21 cellular contexts compared by ENCODE assay signal in genomic region chr1:46004491-46004890, GRCh38.
DNase-seq lines count a peak whose midpoint lies in the region; ATAC-seq, FAIRE-seq and TF ChIP-seq lines count a peak whose summit lies in the region.
"Had no signal": no experiment of that assay in that cellular context is flagged by ENCODE, and none has a peak within 500 bp of the region (broad histone marks: within the 10 kb centered on the region; RNA-seq: fewer than 3 reads in every experiment).

No MANE protein-coding gene starts in this region.

- no peak for FAIRE-seq in HepG2 (lab: Jason Lieb, UNC)
- FAIRE-seq: G401.6, GM12891, GM19239 had no signal

- BruUV-seq in HepG2 (replicated peaks; lab: Mats Ljungman, UMichigan): no TSS peak

- TF ChIP-seq RAD21 in HepG2 (CRISPR knock-in tag; IDR thresholded peaks at IDR 0.05): no peak

- H3K9me3 Mint-ChIP-seq in endothelial cell (ENCODE audit: unreplicated experiment) (no peaks in the 10 kb centered on the region), progenitor cell of endocrine pancreas (ENCODE audit: low read depth) (no peaks in the 10 kb centered on the region)
- H3K9me3 Mint-ChIP-seq: CD4-positive, alpha-beta T cell; CD8-positive, alpha-beta T cell had no signal

- no peaks in the 10 kb centered on the region for H3K9me3 ChIP-seq in HepG2 (ENCODE audit: low read length)
- H3K9me3 ChIP-seq in right lobe of liver: no peaks in the 10 kb centered on the region
- H3K9me3 ChIP-seq in SK-N-MC (ENCODE audit: low read depth, low read length): no peaks in the 10 kb centered on the region
- H3K9me3 ChIP-seq: BE2C, BLaER1, Caco-2 had no signal

- 100% methylated on average over 1 of the region's 1 CpG for WGBS in HepG2 (ENCODE audit: low lambda C conversion rate)
- WGBS in right lobe of liver (ENCODE audit: insufficient coverage, low coverage, low lambda C conversion rate, missing lambda C conversion rate): 94% methylated on average over 1 of the region's 1 CpG

- peaks cover 15% of the 10 kb centered on the region for H3K36me3 Mint-ChIP-seq in endothelial cell (ENCODE audit: low read depth, unreplicated experiment)
- peaks cover 20% of the 10 kb centered on the region for H3K36me3 Mint-ChIP-seq in progenitor cell of endocrine pancreas (ENCODE audit: insufficient read depth)

- POLR2A ChIA-PET in HepG2 (lab: Yijun Ruan, JAX): no interaction called here

- no peak for TF ChIP-seq CTCF in HepG2 (CRISPR knock-in tag; IDR thresholded peaks at IDR 0.05)
- no peak for TF ChIP-seq CTCF in right lobe of liver (IDR thresholded peaks at IDR 0.05)
- TF ChIP-seq CTCF in endothelial cell (IDR thresholded peaks at IDR 0.05; ENCODE audit: unreplicated experiment): no peak
- no peak for TF ChIP-seq CTCF in progenitor cell of endocrine pancreas (IDR thresholded peaks at IDR 0.05; ENCODE audit: unreplicated experiment)

- intact Hi-C loops in HepG2 (cut with micrococcal nuclease; ENCODE audit: unreplicated experiment): no loop called here
- intact Hi-C loops in right lobe of liver (cut with DNase I): no loop called here

- H3K4me2 ChIP-seq in HepG2 (ENCODE audit: low read depth, low read length): no peak overlapping the region
- H3K4me2 ChIP-seq: BLaER1 had no signal

- H3K4me1 ChIP-seq in HepG2 (ENCODE audit: insufficient read depth, low read length) (peaks cover 23% of the 10 kb centered on the region), right lobe of liver (peaks cover 0 to 28% (median 3%) of the 10 kb centered on the region in 4 donors)
- H3K4me1 ChIP-seq: BE2C, BLaER1, Caco-2 had no signal

- no peaks in the 10 kb centered on the region for H3K79me2 ChIP-seq in HepG2 (ENCODE audit: insufficient read depth, low read length)

- H3K27ac Mint-ChIP-seq in endothelial cell (ENCODE audit: unreplicated experiment) (peak overlapping the region; percentile 25), progenitor cell of endocrine pancreas (peak overlapping the region; percentile 4)
- H3K27ac Mint-ChIP-seq: CD4-positive, alpha-beta T cell; CD8-positive, alpha-beta T cell had no signal

- H3K4me3 Mint-ChIP-seq in endothelial cell (ENCODE audit: unreplicated experiment) (no peak overlapping the region), progenitor cell of endocrine pancreas (ENCODE audit: low read depth) (no peak overlapping the region)
- H3K4me3 Mint-ChIP-seq: CD4-positive, alpha-beta T cell; CD8-positive, alpha-beta T cell had no signal

- H3K27me3 Mint-ChIP-seq in endothelial cell (ENCODE audit: unreplicated experiment) (no peaks in the 10 kb centered on the region), progenitor cell of endocrine pancreas (no peaks in the 10 kb centered on the region)
- H3K27me3 Mint-ChIP-seq: CD4-positive, alpha-beta T cell had no signal

- in situ Hi-C loops in HepG2 (cut with HindIII; ENCODE audit: extremely low pct_ligation_motif_present, low pct_unique_long_range_greater_than_20kb): no loop called here

- H3K4me3 ChIP-seq in HepG2 (replicated peaks in 1 of 3; ENCODE audit: insufficient read depth in 1 of 3, low read depth in 2 of 3, low read length in 3 of 3) (no peak overlapping the region), right lobe of liver (no peak overlapping the region), SK-N-MC (no peak overlapping the region)
- H3K4me3 ChIP-seq: BLaER1 had no signal

- H3K27me3 ChIP-seq in HepG2 (ENCODE audit: control insufficient read depth in 1 of 2, insufficient read depth in 2 of 2, low read length in 2 of 2) (no peaks in the 10 kb centered on the region), right lobe of liver (no peaks in the 10 kb centered on the region)
- H3K27me3 ChIP-seq: BE2C, BLaER1 had no signal

- H4K20me1 ChIP-seq in HepG2 (ENCODE audit: insufficient read depth, low read length): no peaks in the 10 kb centered on the region
- H4K20me1 ChIP-seq: BLaER1 had no signal

- H3K9ac ChIP-seq in HepG2 (ENCODE audit: insufficient read depth, low read depth, low read length): no peak overlapping the region
- no peak overlapping the region for H3K9ac ChIP-seq in SK-N-MC (ENCODE audit: insufficient read length)
- H3K9ac ChIP-seq: BLaER1 had no signal

- peaks cover 26 to 68% of the 10 kb centered on the region in 2 experiments for H3K36me3 ChIP-seq in HepG2 (replicated peaks in 1 of 2; ENCODE audit: control insufficient read depth in 1 of 2, insufficient read depth in 2 of 2, low read length in 2 of 2)
- H3K36me3 ChIP-seq in right lobe of liver: peaks cover 0 to 27% (median 10%) of the 10 kb centered on the region in 4 donors
- peaks cover 16% of the 10 kb centered on the region; the same call in 1 of the 2 replicates for H3K36me3 ChIP-seq in SK-N-MC (ENCODE audit: insufficient read depth, low read length)
- H3K36me3 ChIP-seq: BE2C had no signal

- ATAC-seq in HepG2: no peak
- no peak for ATAC-seq in right lobe of liver
- ATAC-seq in GM19324 (IDR thresholded peaks at IDR 0.05; ENCODE audit: low FRiP score, unreplicated experiment): no peak
- ATAC-seq: CD8-positive, alpha-beta T cell had no signal

- H3K4me1 Mint-ChIP-seq in endothelial cell (ENCODE audit: unreplicated experiment) (peaks cover 28% of the 10 kb centered on the region), progenitor cell of endocrine pancreas (ENCODE audit: low read depth) (peaks cover 15% of the 10 kb centered on the region)

- CTCF ChIA-PET in HepG2 (lab: Yijun Ruan, JAX; ENCODE audit: low intra/inter-chr PET ratio, low total read pairs): no interaction called here

- no peak overlapping the region for H3K27ac ChIP-seq in HepG2 (ENCODE audit: extremely low read length, insufficient read depth, low read length)
- H3K27ac ChIP-seq in right lobe of liver: no peak overlapping the region
- H3K27ac ChIP-seq in SK-N-MC: peak overlapping the region; percentile 54; the same call in 1 of the 2 replicates
- H3K27ac ChIP-seq: 22Rv1, BLaER1, C4-2B had no signal

- TF ChIP-seq EP300 in HepG2 (IDR thresholded peaks at IDR 0.05; ENCODE audit: low read depth in 2 of 2, low read length in 2 of 2) (no peak), HepG2 (CRISPR knock-in tag; IDR thresholded peaks at IDR 0.05; ENCODE audit: borderline replicate concordance) (no peak)

- no peak for DNase-seq in HepG2 (ENCODE audit: low spot score)
- no peak for DNase-seq in right lobe of liver
- no peak for DNase-seq in SK-N-MC (ENCODE audit: low read depth, low spot score)
- DNase-seq in endothelial cell (ENCODE audit: low spot score): no peak
- DNase-seq in progenitor cell of endocrine pancreas (ENCODE audit: low spot score, unreplicated experiment): no peak
- no peak for DNase-seq in NCI-H774 (lab: John Stamatoyannopoulos, UW)
- no peak for DNase-seq in NCI-H2107 (lab: John Stamatoyannopoulos, UW)
- DNase-seq: ACHN; BE2C; Caco-2; CD4-positive, alpha-beta T cell; CD8-positive, alpha-beta T cell; DMS79 treated with DMSO at 0.1 percent for 48 hours; GF-D8 had no signal

- no peak overlapping the region for H2AFZ ChIP-seq in HepG2 (ENCODE audit: low read length)

- TF ChIP-seq POLR2A in HepG2 (IDR thresholded peaks at IDR 0.05; ENCODE audit: insufficient read depth in 1 of 2, low read depth in 2 of 2, low read length in 2 of 2): no peak
- TF ChIP-seq POLR2A in right lobe of liver (IDR thresholded peaks at IDR 0.05): no peak

TF ChIP-seq in HepG2, 621 proteins besides CTCF, POLR2A, EP300 and RAD21 (continues in another document):
- TF ChIP-seq ZNF121 (CRISPR knock-in tag; IDR thresholded peaks at IDR 0.05): 0 out of 2 replicates have a peak, but pooled peaks have one; percentile 17
- no peak for TF ChIP-seq PCBP2 (optimal IDR thresholded peaks at IDR 0.05; ENCODE audit: low read depth, low read length, poor library complexity, severe bottlenecking)
- no peak for TF ChIP-seq HNRNPLL (IDR thresholded peaks at IDR 0.05; ENCODE audit: low read depth, low read length, poor library complexity, severe bottlenecking)
- TF ChIP-seq ZNF605 (CRISPR knock-in tag; IDR thresholded peaks at IDR 0.05): no peak
- TF ChIP-seq BCLAF1 (IDR thresholded peaks at IDR 0.05): no peak
- no peak for TF ChIP-seq ZNF552 (CRISPR knock-in tag; IDR thresholded peaks at IDR 0.05; ENCODE audit: borderline replicate concordance)
- TF ChIP-seq RNF219 (CRISPR knock-in tag; IDR thresholded peaks at IDR 0.05): no peak
- TF ChIP-seq MAFK (conservative IDR thresholded peaks at IDR 0.05 in 1 of 2, IDR thresholded peaks at IDR 0.05 in 1 of 2; ENCODE audit: low read length in 2 of 2): peak; percentile 78 to 94
- TF ChIP-seq KLF13 (CRISPR knock-in tag; IDR thresholded peaks at IDR 0.05): no peak
